Comparison of ENCODE assay signal across 27 cellular contexts in genomic region chr22:45932066-45932465, GRCh38. TPM values are rescaled to one million over a fixed set of nuclear protein-coding genes. Genes with fewer than 3 reads are reported as not detected.
DNase-seq lines count a peak whose midpoint lies in the region; ATAC-seq and TF ChIP-seq lines count a peak whose summit lies in the region.
"Had no signal": no experiment of that assay in that cellular context is flagged by ENCODE, and none has a peak within 500 bp of the region (broad histone marks: within the 10 kb centered on the region; RNA-seq: fewer than 3 reads in every experiment).

No MANE protein-coding gene starts in this region.

- H3K4me3 ChIP-seq in fibroblast of the aortic adventitia (ENCODE audit: low read depth, low read length), result no peak overlapping the region
- H3K4me3 ChIP-seq in effector memory CD4-positive, alpha-beta T cell (ENCODE audit: insufficient read depth, low read depth, low read length, poor library complexity, severe bottlenecking), result no peak overlapping the region
- no peak overlapping the region for H3K4me3 ChIP-seq in brain microvascular endothelial cell (ENCODE audit: low read depth, low read length)
- H3K4me3 ChIP-seq: dorsolateral prefrontal cortex, prostate gland had no signal

- H3K4me1 ChIP-seq in effector memory CD4-positive, alpha-beta T cell (ENCODE audit: control insufficient read depth, insufficient read depth, low read length, poor library complexity, severe bottlenecking), result no peaks in the 10 kb centered on the region

- no peaks in the 10 kb centered on the region for H3K27me3 Mint-ChIP-seq in WTC11 (ENCODE audit: low read depth)

- H3K9me3 Mint-ChIP-seq in WTC11, result no peaks in the 10 kb centered on the region
- H3K9me3 Mint-ChIP-seq: activated T-cell treated with anti-CD3 and anti-CD28 coated beads, Interleukin-2, amount 50 U/mL, for 72 hours; type B pancreatic cell had no signal

- TF ChIP-seq CTCF in fibroblast of the aortic adventitia (IDR thresholded peaks at IDR 0.05; ENCODE audit: insufficient read depth, low read length) (no peak), WTC11 (IDR thresholded peaks at IDR 0.05) (no peak), brain microvascular endothelial cell (IDR thresholded peaks at IDR 0.05; ENCODE audit: low read depth, low read length, missing control alignments) (no peak)

- no peak overlapping the region for H3K27ac ChIP-seq in effector memory CD4-positive, alpha-beta T cell (ENCODE audit: insufficient read depth, low read length, poor library complexity, severe bottlenecking)
- H3K27ac ChIP-seq in brain microvascular endothelial cell, result no peak overlapping the region
- H3K27ac ChIP-seq: dorsolateral prefrontal cortex, neutrophil, prostate gland had no signal

- no peaks in the 10 kb centered on the region for H3K36me3 Mint-ChIP-seq in WTC11

- ATAC-seq in WTC11, result no peak
- ATAC-seq: activated T-cell treated with anti-CD3 and anti-CD28 coated beads, Interleukin-2, amount 50 U/mL, for 72 hours; HCT116; PC-3 had no signal

- no peaks in the 10 kb centered on the region for H3K9me3 ChIP-seq in effector memory CD4-positive, alpha-beta T cell (ENCODE audit: control insufficient read depth, low read length)
- H3K9me3 ChIP-seq: neutrophil, prostate gland had no signal

- no peaks in the 10 kb centered on the region for H3K4me1 Mint-ChIP-seq in WTC11
- H3K4me1 Mint-ChIP-seq: B cell had no signal

- POLR2A ChIA-PET in WTC11 (lab: Charles Lee), result no interaction called here

- no peak overlapping the region for H3K4me3 Mint-ChIP-seq in WTC11
- H3K4me3 Mint-ChIP-seq: activated T-cell treated with anti-CD3 and anti-CD28 coated beads, Interleukin-2, amount 50 U/mL, for 72 hours; B cell; type B pancreatic cell had no signal

- no peaks in the 10 kb centered on the region for H3K27me3 ChIP-seq in effector memory CD4-positive, alpha-beta T cell (replicated peaks; ENCODE audit: control insufficient read depth, insufficient read depth, low read length, poor library complexity, severe bottlenecking)
- H3K27me3 ChIP-seq in brain microvascular endothelial cell (replicated peaks), result no peaks in the 10 kb centered on the region

- no peaks in the 10 kb centered on the region for H3K36me3 ChIP-seq in effector memory CD4-positive, alpha-beta T cell (ENCODE audit: control insufficient read depth, insufficient read depth, low read length)
- no peaks in the 10 kb centered on the region for H3K36me3 ChIP-seq in brain microvascular endothelial cell (replicated peaks)
- H3K36me3 ChIP-seq: neutrophil, prostate gland had no signal

- no peak overlapping the region for H3K27ac Mint-ChIP-seq in WTC11
- H3K27ac Mint-ChIP-seq: activated T-cell treated with anti-CD3 and anti-CD28 coated beads, Interleukin-2, amount 50 U/mL, for 72 hours; B cell; type B pancreatic cell had no signal

- CTCF ChIA-PET in WTC11 (lab: Charles Lee), result interaction anchor here (1.1 kb wide), 1 partner anchor 185 kb away, joined by 4 read pairs; no protein-coding TSS in a partner anchor

- in situ Hi-C loops in brain microvascular endothelial cell (cut with HindIII; ENCODE audit: low pct_ligation_motif_present, low sequenced_read_pairs), result no loop called here

- peak; percentile 38 for DNase-seq in A172 (ENCODE audit: low spot score)
- peak; percentile 9 for DNase-seq in GM04503 (ENCODE audit: low read depth)
- DNase-seq in T1000 (lab: John Stamatoyannopoulos, UW), result peak; percentile 39
- peak; percentile 32 for DNase-seq in fibroblast of the aortic adventitia (ENCODE audit: low read depth)
- no peak for DNase-seq in effector memory CD4-positive, alpha-beta T cell
- no peak for DNase-seq in WTC11 (ENCODE audit: low spot score)
- no peak for DNase-seq in brain microvascular endothelial cell
- no peak for DNase-seq in COLO668 (lab: John Stamatoyannopoulos, UW; ENCODE audit: unreplicated experiment)
- DNase-seq: 8988T; activated naive CD4-positive, alpha-beta T cell treated with Interleukin-2 at 50 U/mL for 16 hours; activated T-cell treated with anti-CD3 and anti-CD28 coated beads, Interleukin-2, amount 50 U/mL, for 72 hours; anterior cingulate cortex; COR-L47; DMS79; dorsolateral prefrontal cortex; foreskin fibroblast; IMR-90; mesenchymal stem cell; NCI-H1436 treated with DMSO at 0.1 percent for 48 hours; NCI-H446 treated with DMSO at 0.1 percent for 48 hours; PC-3 had no signal

TF ChIP-seq in WTC11, 78 proteins besides CTCF, POLR2A, EP300 and RAD21:
- TF ChIP-seq MLX (CRISPR knock-in tag; IDR thresholded peaks at IDR 0.05) (no peak), NR3C1 (CRISPR knock-in tag; conservative IDR thresholded peaks at IDR 0.05; ENCODE audit: low read depth) (no peak), HMGXB4 (CRISPR knock-in tag; IDR thresholded peaks at IDR 0.05) (no peak), GRHL2 (CRISPR knock-in tag; IDR thresholded peaks at IDR 0.05; ENCODE audit: insufficient replicate concordance, severe bottlenecking) (no peak), ELF4 (CRISPR knock-in tag; IDR thresholded peaks at IDR 0.05; ENCODE audit: low read depth) (no peak), FOXP4 (CRISPR knock-in tag; IDR thresholded peaks at IDR 0.05) (no peak), ZNF423 (CRISPR knock-in tag; IDR thresholded peaks at IDR 0.05) (no peak), IRF2 (CRISPR knock-in tag; IDR thresholded peaks at IDR 0.05; ENCODE audit: borderline replicate concordance, low read depth) (no peak), TCF7 (CRISPR knock-in tag; IDR thresholded peaks at IDR 0.05; ENCODE audit: low read depth) (no peak)

RNA-seq across cellular contexts. Expression of gene WNT7B, which starts 44.9 kb away (rescaled TPM):
- 4.5 and 6.3 TPM in 2 replicates for total RNA-seq in A172 (2014; rRNA removed; shearing (Covaris generic))
- 0.18 TPM in 1 of 2 replicates, not detected in the other for total RNA-seq in fibroblast of the aortic adventitia (ENCODE audit: low replicate concordance)
- total RNA-seq in WTC11 (2021), result 0.18 to 0.33 TPM (median 0.23 TPM) in 3 replicates
- total RNA-seq: activated T-cell treated with anti-CD3 and anti-CD28 coated beads, Interleukin-2, amount 50 U/mL, for 72 hours; subcutaneous adipose tissue had no signal

Comparison
In these comparisons a context has a peak if more than half of its experiments do, and no peak if none do; other contexts are left out.
1. DNase-seq: peak in A172 (single experiment), GM04503 (single experiment), T1000 (single experiment) and fibroblast of the aortic adventitia (single experiment); none in effector memory CD4-positive, alpha-beta T cell (0 of 3), WTC11 (single experiment), brain microvascular endothelial cell (single experiment) and COLO668 (single experiment).